ENCODE assay signal across 1 cellular context in the genomic region with DNA sequence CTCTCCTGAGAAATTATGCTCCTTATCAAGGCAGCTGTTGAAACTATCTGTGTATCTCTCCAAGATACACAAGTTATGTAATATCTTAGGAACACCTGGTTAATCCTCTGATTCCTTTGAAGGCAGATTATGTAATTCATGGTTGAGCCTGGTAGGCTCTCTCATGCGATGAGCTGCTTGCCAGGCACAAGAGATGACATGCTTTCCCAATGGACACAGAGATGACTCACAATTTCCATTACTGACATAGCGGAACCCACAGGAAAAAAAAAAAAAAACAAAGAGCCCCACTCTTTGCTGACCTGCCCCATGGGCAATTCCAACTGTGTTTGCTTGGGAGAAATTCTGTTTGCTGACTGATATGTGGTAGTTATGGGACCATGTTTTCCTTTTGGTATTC.
TF ChIP-seq lines count a peak whose summit lies in the region.

No MANE protein-coding gene starts in this region.

TF ChIP-seq in SK-N-SH treated with all-trans-retinoic acid at 6 μM for 48 hours, 23 proteins besides CTCF, POLR2A, EP300 and RAD21 (continued from another document):
- no peak for TF ChIP-seq PPARA (CRISPR knock-in tag; IDR thresholded peaks at IDR 0.05; ENCODE audit: borderline replicate concordance)
- TF ChIP-seq POU6F1 (CRISPR knock-in tag; IDR thresholded peaks at IDR 0.05; ENCODE audit: borderline replicate concordance, low read depth), result no peak
- TF ChIP-seq GLIS3 (CRISPR knock-in tag; IDR thresholded peaks at IDR 0.05), result no peak
- peak; percentile 27; the same call in 1 of the 2 replicates for TF ChIP-seq CREB5 (CRISPR knock-in tag; IDR thresholded peaks at IDR 0.05; ENCODE audit: low read depth)
- TF ChIP-seq ZC3H10 (CRISPR knock-in tag; IDR thresholded peaks at IDR 0.05), result no peak
- TF ChIP-seq ISL1 (CRISPR knock-in tag; IDR thresholded peaks at IDR 0.05), result peak; percentile 58
- TF ChIP-seq PATZ1 (CRISPR knock-in tag; IDR thresholded peaks at IDR 0.05; ENCODE audit: borderline replicate concordance), result no peak
- no peak for TF ChIP-seq ZFP30 (CRISPR knock-in tag; IDR thresholded peaks at IDR 0.05)
- no peak for TF ChIP-seq ZNF565 (CRISPR knock-in tag; conservative IDR thresholded peaks at IDR 0.05; ENCODE audit: low read depth)
- no peak for TF ChIP-seq CSDC2 (CRISPR knock-in tag; IDR thresholded peaks at IDR 0.05)
